1 cellular context compared by ENCODE assay signal in genomic region chr11:73237471-73238290, GRCh38.
TF ChIP-seq lines count a peak whose summit lies in the region.

No MANE protein-coding gene starts in this region.

TF ChIP-seq in GM12878, 131 proteins besides CTCF, POLR2A, EP300 and RAD21:
- TF ChIP-seq ZNF687 (IDR thresholded peaks at IDR 0.05) (no peak), TARDBP (IDR thresholded peaks at IDR 0.05; ENCODE audit: borderline replicate concordance) (no peak), SMC3 (IDR thresholded peaks at IDR 0.05; ENCODE audit: borderline replicate concordance, low read length) (no peak), SIN3A (IDR thresholded peaks at IDR 0.05; ENCODE audit: low read depth, low read length) (no peak), MEF2B (IDR thresholded peaks at IDR 0.05; ENCODE audit: partially characterized antibody, poor library complexity, severe bottlenecking) (no peak), NR2C2 (IDR thresholded peaks at IDR 0.05; ENCODE audit: borderline replicate concordance, control insufficient read depth, insufficient read length, low read depth) (no peak), BHLHE40 (IDR thresholded peaks at IDR 0.05; ENCODE audit: borderline replicate concordance in 1 of 2, low read depth in 2 of 2, low read length in 1 of 2) (peak; percentile 24 to 80; a peak in 2 of 4 replicates), HSF1 (IDR thresholded peaks at IDR 0.05; ENCODE audit: low read depth, low read length) (no peak)
